In genomic region chr6:87705070-87705691, GRCh38 we compare ENCODE assay signal across 8 cellular contexts. TPM values are rescaled to one million over a fixed set of nuclear protein-coding genes. Genes with fewer than 3 reads are reported as not detected.
A peak's percentile ranks its signal among the peaks of the same experiment; 100 is the strongest.
DNase-seq lines count a peak whose midpoint lies in the region; ATAC-seq and TF ChIP-seq lines count a peak whose summit lies in the region.

No MANE protein-coding gene starts in this region.

- peaks cover 0 to 3% (median 0%) of the 10 kb centered on the region in 7 donors for H3K9me3 Mint-ChIP-seq in CD4-positive, CD25-positive, alpha-beta regulatory T cell
- H3K9me3 Mint-ChIP-seq in activated T-helper 17 cell treated with anti-CD3 and anti-CD28 coated beads, Interleukin-2, amount 50 U/mL, for 72 hours = no peaks in the 10 kb centered on the region
- H3K9me3 Mint-ChIP-seq in nephron progenitor cell = no peaks in the 10 kb centered on the region

- H3K27ac Mint-ChIP-seq in CD4-positive, CD25-positive, alpha-beta regulatory T cell = peak overlapping the region in 2 of 3 donors; percentile 21 to 77
- peak overlapping the region; percentile 40 for H3K27ac Mint-ChIP-seq in activated T-helper 17 cell treated with anti-CD3 and anti-CD28 coated beads, Interleukin-2, amount 50 U/mL, for 72 hours
- H3K27ac Mint-ChIP-seq in nephron progenitor cell = no peak overlapping the region

- TF ChIP-seq CTCF in coronary artery (IDR thresholded peaks at IDR 0.05) (no peak), dorsolateral prefrontal cortex (IDR thresholded peaks at IDR 0.05 in 54 of 56, conservative IDR thresholded peaks at IDR 0.05 in 2 of 56; ENCODE audit: low read depth in 1 of 56, partially characterized antibody in 56 of 56) (no peak), nephron progenitor cell (IDR thresholded peaks at IDR 0.05) (no peak)

- peak overlapping the region in 3 of 4 donors; percentile 15 to 64 (median 56) for H3K4me3 Mint-ChIP-seq in CD4-positive, CD25-positive, alpha-beta regulatory T cell
- H3K4me3 Mint-ChIP-seq in activated T-helper 17 cell treated with anti-CD3 and anti-CD28 coated beads, Interleukin-2, amount 50 U/mL, for 72 hours = peak overlapping the region; percentile 22
- no peak overlapping the region for H3K4me3 Mint-ChIP-seq in nephron progenitor cell

- H3K27me3 ChIP-seq in CD4-positive, CD25-positive, alpha-beta regulatory T cell (ENCODE audit: control insufficient read depth, insufficient read depth, low read length) = no peaks in the 10 kb centered on the region
- H3K27me3 ChIP-seq in dorsolateral prefrontal cortex = no peaks in the 10 kb centered on the region

- intact Hi-C loops in dorsolateral prefrontal cortex (cut with DNase I) = loop anchor here (2.0 to 10.0 kb wide), 2 partner anchors 18 to 550 kb away; partner anchors contain the start of gene ZNF292 (in 1 of the 2)

- H3K9me3 ChIP-seq in CD4-positive, CD25-positive, alpha-beta regulatory T cell (ENCODE audit: control insufficient read depth in 2 of 2, low read length in 2 of 2) = no peaks in the 10 kb centered on the region

- peak overlapping the region; percentile 26 for H3K4me3 ChIP-seq in CD4-positive, CD25-positive, alpha-beta regulatory T cell (ENCODE audit: low read depth, low read length)
- H3K4me3 ChIP-seq in coronary artery (no peak overlapping the region), dorsolateral prefrontal cortex (no peak overlapping the region)

- peaks cover 19% of the 10 kb centered on the region for H3K4me1 ChIP-seq in CD4-positive, CD25-positive, alpha-beta regulatory T cell (ENCODE audit: control insufficient read depth, insufficient read depth, low read length, poor library complexity, severe bottlenecking)

- ATAC-seq in CD4-positive, CD25-positive, alpha-beta regulatory T cell (ENCODE audit: low read depth in 2 of 2) = peak; percentile 7 to 25
- ATAC-seq in GM19324 (IDR thresholded peaks at IDR 0.05; ENCODE audit: low FRiP score, unreplicated experiment) (peak; percentile 26), HG03135 (IDR thresholded peaks at IDR 0.05; ENCODE audit: unreplicated experiment) (peak; percentile 54)
- ATAC-seq in activated T-helper 17 cell treated with anti-CD3 and anti-CD28 coated beads, Interleukin-2, amount 50 U/mL, for 72 hours (replicated peaks) = peak; percentile 76

- peak; percentile 6 to 77 (median 52) for DNase-seq in CD4-positive, CD25-positive, alpha-beta regulatory T cell
- DNase-seq in coronary artery (ENCODE audit: low spot score) = no peak
- DNase-seq in dorsolateral prefrontal cortex = no peak
- no peak for DNase-seq in anterior cingulate cortex (lab: John Stamatoyannopoulos, UW)
- no peak for DNase-seq in nephron progenitor cell

- no peaks in the 10 kb centered on the region for H3K27me3 Mint-ChIP-seq in CD4-positive, CD25-positive, alpha-beta regulatory T cell
- no peaks in the 10 kb centered on the region for H3K27me3 Mint-ChIP-seq in activated T-helper 17 cell treated with anti-CD3 and anti-CD28 coated beads, Interleukin-2, amount 50 U/mL, for 72 hours
- no peaks in the 10 kb centered on the region for H3K27me3 Mint-ChIP-seq in nephron progenitor cell (ENCODE audit: low read depth, poor library complexity)

- H3K27ac ChIP-seq in CD4-positive, CD25-positive, alpha-beta regulatory T cell (ENCODE audit: insufficient read depth, low read length, poor library complexity, severe bottlenecking) = peak overlapping the region; percentile 64
- H3K27ac ChIP-seq in coronary artery = no peak overlapping the region
- H3K27ac ChIP-seq in dorsolateral prefrontal cortex = no peak overlapping the region

- peaks cover 12 to 35% (median 22%) of the 10 kb centered on the region in 4 donors for H3K4me1 Mint-ChIP-seq in CD4-positive, CD25-positive, alpha-beta regulatory T cell
- peaks cover 13% of the 10 kb centered on the region for H3K4me1 Mint-ChIP-seq in activated T-helper 17 cell treated with anti-CD3 and anti-CD28 coated beads, Interleukin-2, amount 50 U/mL, for 72 hours
- H3K4me1 Mint-ChIP-seq in nephron progenitor cell = peaks cover 8% of the 10 kb centered on the region

- no peaks in the 10 kb centered on the region for H3K36me3 ChIP-seq in CD4-positive, CD25-positive, alpha-beta regulatory T cell (ENCODE audit: control insufficient read depth, insufficient read depth, low read length)

- H3K36me3 Mint-ChIP-seq in CD4-positive, CD25-positive, alpha-beta regulatory T cell = no peaks in the 10 kb centered on the region
- H3K36me3 Mint-ChIP-seq in activated T-helper 17 cell treated with anti-CD3 and anti-CD28 coated beads, Interleukin-2, amount 50 U/mL, for 72 hours (ENCODE audit: low read depth) = peaks cover 12% of the 10 kb centered on the region
- no peaks in the 10 kb centered on the region for H3K36me3 Mint-ChIP-seq in nephron progenitor cell (ENCODE audit: low read depth)

RNA-seq across cellular contexts. Expression of gene AKIRIN2, which starts 3.1 kb away (rescaled TPM):
- 119 TPM for total RNA-seq in CD4-positive, CD25-positive, alpha-beta regulatory T cell
- polyA plus RNA-seq in CD4-positive, CD25-positive, alpha-beta regulatory T cell = 10 to 100 TPM; 47.7 to 66.7 (median 49.5) TPM
- total RNA-seq in activated T-helper 17 cell treated with anti-CD3 and anti-CD28 coated beads, Interleukin-2, amount 50 U/mL, for 72 hours = 10 to 100 TPM; 80.5 to 82.2 TPM
- total RNA-seq in dorsolateral prefrontal cortex = 10 to 100 TPM; 38.8 to 78.6 (median 58.0) TPM

Comparison
In these comparisons a context has a peak if more than half of its experiments do, and no peak if none do; other contexts are left out.
1. ATAC-seq: peak in every context shown above with its lines; median percentile 76 in activated T-helper 17 cell treated with anti-CD3 and anti-CD28 coated beads, Interleukin-2, amount 50 U/mL, for 72 hours; 54 in HG03135; 26 in GM19324; 16 in CD4-positive, CD25-positive, alpha-beta regulatory T cell.
2. DNase-seq: peak in CD4-positive, CD25-positive, alpha-beta regulatory T cell (3 of 3); none in coronary artery (single experiment), dorsolateral prefrontal cortex (0 of 10), anterior cingulate cortex (0 of 58) and nephron progenitor cell (single experiment).